8 cellular contexts compared by ENCODE assay signal in genomic region chr5:42745426-42745825, GRCh38. TPM values are rescaled to one million over a fixed set of nuclear protein-coding genes. Genes with fewer than 3 reads are reported as not detected.
DNase-seq lines count a peak whose midpoint lies in the region; ATAC-seq, FAIRE-seq and TF ChIP-seq lines count a peak whose summit lies in the region.

No MANE protein-coding gene starts in this region.

- ATAC-seq in effector memory CD8-positive, alpha-beta T cell (replicated peaks) = no peak

- no peak overlapping the region for H3K27ac ChIP-seq in endothelial cell of umbilical vein (ENCODE audit: insufficient read depth, low read depth, low read length)

- H3K4me1 ChIP-seq in endothelial cell of umbilical vein (ENCODE audit: control insufficient read depth, extremely low read depth, insufficient read depth, low read length) = no peaks in the 10 kb centered on the region

- dilution Hi-C loops in endothelial cell of umbilical vein (cut with MboI; ENCODE audit: extremely low pct_ligation_motif_present, low sequenced_read_pairs) = no loop called here

- DNase-seq in NCI-H82 (lab: John Stamatoyannopoulos, UW) (peak; percentile 42), NCI-H82 treated with DMSO at 0.1 percent for 48 hours (lab: John Stamatoyannopoulos, UW; ENCODE audit: unreplicated experiment) (no peak), NAMALWA (ENCODE audit: low spot score) (peak; percentile 29), endothelial cell of umbilical vein (ENCODE audit: low read depth, low spot score) (no peak), progenitor cell of endocrine pancreas (ENCODE audit: low spot score, unreplicated experiment) (no peak), mucosa of gallbladder (ENCODE audit: low spot score) (no peak), GM19239 (ENCODE audit: insufficient read length, low spot score) (no peak)
- no peak for DNase-seq in effector memory CD8-positive, alpha-beta T cell

- no peaks in the 10 kb centered on the region for H3K79me2 ChIP-seq in endothelial cell of umbilical vein (ENCODE audit: control insufficient read depth, insufficient read depth, low read length)

- CTCF ChIA-PET in endothelial cell of umbilical vein (lab: Charles Lee) = interaction anchor here (0.8 to 2.3 kb wide), 5 partner anchors 12 to 87 kb away, joined by 3 to 19 read pairs (median 4); no protein-coding TSS in a partner anchor

- intact Hi-C loops in endothelial cell of umbilical vein (cut with micrococcal nuclease) = loop anchor here (1.0 to 10.0 kb wide), 2 partner anchors 144 to 359 kb away; no protein-coding TSS in a partner anchor

- no peaks in the 10 kb centered on the region for H3K27me3 Mint-ChIP-seq in progenitor cell of endocrine pancreas
- no peaks in the 10 kb centered on the region for H3K27me3 Mint-ChIP-seq in effector memory CD8-positive, alpha-beta T cell

- TF ChIP-seq CTCF in endothelial cell of umbilical vein (IDR thresholded peaks at IDR 0.05; ENCODE audit: extremely low read depth in 1 of 2, insufficient read depth in 1 of 2, low read depth in 1 of 2, low read length in 2 of 2) (peak; percentile 40 to 49), progenitor cell of endocrine pancreas (IDR thresholded peaks at IDR 0.05; ENCODE audit: unreplicated experiment) (peak; percentile 43)

- peaks cover 5% of the 10 kb centered on the region for H3K9me3 Mint-ChIP-seq in progenitor cell of endocrine pancreas (ENCODE audit: low read depth)
- H3K9me3 Mint-ChIP-seq in effector memory CD8-positive, alpha-beta T cell = no peaks in the 10 kb centered on the region

- no peak overlapping the region for H2AFZ ChIP-seq in endothelial cell of umbilical vein (ENCODE audit: low read depth, low read length)

- no TSS peak for BruUV-seq in endothelial cell of umbilical vein (replicated peaks; lab: Mats Ljungman, UMichigan)

- H3K9me1 ChIP-seq in endothelial cell of umbilical vein (replicated peaks; ENCODE audit: control insufficient read depth, extremely low read depth, insufficient read depth, low read length) = no peaks in the 10 kb centered on the region

- H3K36me3 ChIP-seq in endothelial cell of umbilical vein (ENCODE audit: control insufficient read depth in 2 of 2, extremely low read depth in 1 of 2, insufficient read depth in 2 of 2, low read length in 2 of 2) = no peaks in the 10 kb centered on the region

- H3K9ac ChIP-seq in endothelial cell of umbilical vein (replicated peaks; ENCODE audit: extremely low read depth, insufficient read depth, low read length) = no peak overlapping the region

- H3K27me3 ChIP-seq in endothelial cell of umbilical vein (ENCODE audit: control insufficient read depth in 2 of 2, insufficient read depth in 2 of 2, low read length in 2 of 2) = peaks cover 0 to 2% of the 10 kb centered on the region in 2 experiments

- H3K27ac Mint-ChIP-seq in progenitor cell of endocrine pancreas = no peak overlapping the region
- H3K27ac Mint-ChIP-seq in effector memory CD8-positive, alpha-beta T cell = no peak overlapping the region

- no peaks in the 10 kb centered on the region for H3K9me3 ChIP-seq in endothelial cell of umbilical vein (replicated peaks; ENCODE audit: control insufficient read depth, insufficient read depth, low read length)

- no peak for TF ChIP-seq POLR2A in endothelial cell of umbilical vein (IDR thresholded peaks at IDR 0.05; ENCODE audit: low read depth, low read length)

- no peak overlapping the region for H3K4me3 Mint-ChIP-seq in progenitor cell of endocrine pancreas (ENCODE audit: low read depth)
- H3K4me3 Mint-ChIP-seq in effector memory CD8-positive, alpha-beta T cell = no peak overlapping the region

- no peak overlapping the region for H3K4me3 ChIP-seq in endothelial cell of umbilical vein (replicated peaks in 1 of 3; ENCODE audit: insufficient read depth in 1 of 3, low read depth in 1 of 3, low read length in 3 of 3)

- FAIRE-seq in endothelial cell of umbilical vein (lab: Jason Lieb, UNC) (no peak), GM19239 (lab: Jason Lieb, UNC) (no peak)

- H3K36me3 Mint-ChIP-seq in progenitor cell of endocrine pancreas (ENCODE audit: insufficient read depth) = peaks cover 1% of the 10 kb centered on the region
- H3K36me3 Mint-ChIP-seq in effector memory CD8-positive, alpha-beta T cell (ENCODE audit: insufficient read depth) = no peaks in the 10 kb centered on the region

- no peak overlapping the region for H3K4me2 ChIP-seq in endothelial cell of umbilical vein (ENCODE audit: insufficient read depth, low read length)

- no peaks in the 10 kb centered on the region for H3K4me1 Mint-ChIP-seq in progenitor cell of endocrine pancreas (ENCODE audit: low read depth)
- peaks cover 5 to 11% of the 10 kb centered on the region in 2 donors for H3K4me1 Mint-ChIP-seq in effector memory CD8-positive, alpha-beta T cell (ENCODE audit: low read depth in 2 of 2)

- POLR2A ChIA-PET in endothelial cell of umbilical vein (lab: Charles Lee) = no interaction called here

- H4K20me1 ChIP-seq in endothelial cell of umbilical vein (replicated peaks; ENCODE audit: control insufficient read depth, extremely low read depth, insufficient read depth, low read length) = no peaks in the 10 kb centered on the region

TF ChIP-seq in endothelial cell of umbilical vein, 7 proteins besides CTCF, POLR2A, EP300 and RAD21:
- TF ChIP-seq JUN (IDR thresholded peaks at IDR 0.05; ENCODE audit: borderline replicate concordance, insufficient read depth, insufficient read length, low read depth) (no peak), FOS (IDR thresholded peaks at IDR 0.05; ENCODE audit: borderline replicate concordance, insufficient read depth, low read length) (no peak), EZH2 (IDR thresholded peaks at IDR 0.05; ENCODE audit: borderline replicate concordance, low read depth, low read length, severe bottlenecking) (no peak), POLR2AphosphoS5 (IDR thresholded peaks at IDR 0.05; ENCODE audit: insufficient read depth, low read depth, low read length) (no peak), GATA2 (IDR thresholded peaks at IDR 0.05; ENCODE audit: insufficient read depth, insufficient read length, low read depth, low read length) (no peak)

RNA-seq across cellular contexts. Expression of gene CCDC152, which starts 11.2 kb away (rescaled TPM):
- total RNA-seq in endothelial cell of umbilical vein = 2.1 and 2.8 TPM in 2 replicates
- 0.29 and 0.48 TPM in 2 replicates for polyA plus RNA-seq in endothelial cell of umbilical vein
- 0.65 and 0.67 TPM in 2 replicates for polyA plus RNA-seq in endothelial cell of umbilical vein (2011; cell fraction: cytosol; rRNA removed)
- 0.71 and 0.77 TPM in 2 replicates for polyA plus RNA-seq in endothelial cell of umbilical vein (2011; cell fraction: nucleus; rRNA removed)
- 0.32 TPM in 1 of 2 replicates, not detected in the other for polyA plus RNA-seq in endothelial cell of umbilical vein (2012)
- 0.64 and 1.2 TPM in 2 replicates for polyA minus RNA-seq in endothelial cell of umbilical vein
- polyA minus RNA-seq in endothelial cell of umbilical vein (2011; cell fraction: cytosol; rRNA and poly(A)+ RNA removed) = not detected
- 0.58 and 0.77 TPM in 2 replicates for polyA minus RNA-seq in endothelial cell of umbilical vein (2011; cell fraction: nucleus; rRNA and poly(A)+ RNA removed)
- total RNA-seq in progenitor cell of endocrine pancreas = 0.17 and 0.20 TPM in 2 replicates
- total RNA-seq in mucosa of gallbladder = 2.3 TPM

Comparison
In these comparisons a context has a peak if more than half of its experiments do, and no peak if none do; other contexts are left out.
1. DNase-seq: peak in NCI-H82 (single experiment) and NAMALWA (single experiment); none in NCI-H82 treated with DMSO at 0.1 percent for 48 hours (single experiment), endothelial cell of umbilical vein (single experiment), progenitor cell of endocrine pancreas (single experiment), mucosa of gallbladder (single experiment), GM19239 (single experiment) and effector memory CD8-positive, alpha-beta T cell (0 of 3).